1 cellular context compared by ENCODE assay signal in genomic region chr10:44984671-44985101, GRCh38.
TF ChIP-seq lines count a peak whose summit lies in the region.

No MANE protein-coding gene starts in this region.

TF ChIP-seq in A549, 52 proteins besides CTCF, POLR2A, EP300 and RAD21 (continued from another document):
- TF ChIP-seq E2F6 (IDR thresholded peaks at IDR 0.05; ENCODE audit: borderline replicate concordance, low read depth) (no peak), BHLHE40 (IDR thresholded peaks at IDR 0.05; ENCODE audit: low read depth, low read length) (no peak), PHF8 (IDR thresholded peaks at IDR 0.05; ENCODE audit: borderline replicate concordance, low read depth) (no peak), ZNF302 (CRISPR knock-in tag; IDR thresholded peaks at IDR 0.05) (no peak), KDM1A (IDR thresholded peaks at IDR 0.05; ENCODE audit: low read depth) (no peak)
TF ChIP-seq in A549: peak in this region for 0.
